Comparison of ENCODE assay signal across 1 cellular context in the genomic region with DNA sequence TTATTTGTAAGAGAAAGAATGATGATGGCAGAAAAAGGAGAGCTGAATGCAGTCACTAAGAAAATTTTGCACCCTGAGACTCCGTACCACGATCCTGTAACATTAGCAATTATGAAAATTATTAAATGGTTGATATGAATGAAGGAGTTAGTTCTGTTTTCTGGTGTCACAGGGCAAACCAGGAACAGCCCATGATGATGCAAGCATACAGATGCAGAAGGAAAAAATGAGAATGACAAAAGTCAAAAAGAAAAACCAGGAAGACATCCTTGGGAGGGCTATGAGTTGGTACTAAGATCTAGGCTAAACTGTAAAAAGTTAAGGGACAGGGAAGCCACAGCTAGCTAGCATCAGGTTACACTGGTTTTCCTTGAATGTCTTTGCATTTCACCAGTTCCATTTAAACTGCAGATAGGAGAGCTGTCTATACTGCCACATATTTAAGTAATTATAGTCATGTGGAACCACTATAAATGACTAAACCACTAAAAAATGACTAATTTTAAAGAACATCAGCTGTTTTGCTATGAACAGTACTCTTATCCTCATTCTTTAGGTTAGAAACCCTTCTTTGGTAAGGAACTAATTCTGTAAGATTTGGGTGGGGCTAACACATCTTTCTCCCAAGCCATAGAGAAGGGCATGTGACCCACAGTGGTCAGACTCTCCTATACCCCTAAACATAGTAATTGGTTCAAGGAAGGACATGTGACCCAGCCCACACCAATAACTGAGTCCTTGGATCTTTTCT.
TF ChIP-seq lines count a peak whose summit lies in the region.

No MANE protein-coding gene starts in this region.

TF ChIP-seq in GM23338, 12 proteins besides CTCF, POLR2A, EP300 and RAD21 (continued from another document):
- TF ChIP-seq, protein P1, sequence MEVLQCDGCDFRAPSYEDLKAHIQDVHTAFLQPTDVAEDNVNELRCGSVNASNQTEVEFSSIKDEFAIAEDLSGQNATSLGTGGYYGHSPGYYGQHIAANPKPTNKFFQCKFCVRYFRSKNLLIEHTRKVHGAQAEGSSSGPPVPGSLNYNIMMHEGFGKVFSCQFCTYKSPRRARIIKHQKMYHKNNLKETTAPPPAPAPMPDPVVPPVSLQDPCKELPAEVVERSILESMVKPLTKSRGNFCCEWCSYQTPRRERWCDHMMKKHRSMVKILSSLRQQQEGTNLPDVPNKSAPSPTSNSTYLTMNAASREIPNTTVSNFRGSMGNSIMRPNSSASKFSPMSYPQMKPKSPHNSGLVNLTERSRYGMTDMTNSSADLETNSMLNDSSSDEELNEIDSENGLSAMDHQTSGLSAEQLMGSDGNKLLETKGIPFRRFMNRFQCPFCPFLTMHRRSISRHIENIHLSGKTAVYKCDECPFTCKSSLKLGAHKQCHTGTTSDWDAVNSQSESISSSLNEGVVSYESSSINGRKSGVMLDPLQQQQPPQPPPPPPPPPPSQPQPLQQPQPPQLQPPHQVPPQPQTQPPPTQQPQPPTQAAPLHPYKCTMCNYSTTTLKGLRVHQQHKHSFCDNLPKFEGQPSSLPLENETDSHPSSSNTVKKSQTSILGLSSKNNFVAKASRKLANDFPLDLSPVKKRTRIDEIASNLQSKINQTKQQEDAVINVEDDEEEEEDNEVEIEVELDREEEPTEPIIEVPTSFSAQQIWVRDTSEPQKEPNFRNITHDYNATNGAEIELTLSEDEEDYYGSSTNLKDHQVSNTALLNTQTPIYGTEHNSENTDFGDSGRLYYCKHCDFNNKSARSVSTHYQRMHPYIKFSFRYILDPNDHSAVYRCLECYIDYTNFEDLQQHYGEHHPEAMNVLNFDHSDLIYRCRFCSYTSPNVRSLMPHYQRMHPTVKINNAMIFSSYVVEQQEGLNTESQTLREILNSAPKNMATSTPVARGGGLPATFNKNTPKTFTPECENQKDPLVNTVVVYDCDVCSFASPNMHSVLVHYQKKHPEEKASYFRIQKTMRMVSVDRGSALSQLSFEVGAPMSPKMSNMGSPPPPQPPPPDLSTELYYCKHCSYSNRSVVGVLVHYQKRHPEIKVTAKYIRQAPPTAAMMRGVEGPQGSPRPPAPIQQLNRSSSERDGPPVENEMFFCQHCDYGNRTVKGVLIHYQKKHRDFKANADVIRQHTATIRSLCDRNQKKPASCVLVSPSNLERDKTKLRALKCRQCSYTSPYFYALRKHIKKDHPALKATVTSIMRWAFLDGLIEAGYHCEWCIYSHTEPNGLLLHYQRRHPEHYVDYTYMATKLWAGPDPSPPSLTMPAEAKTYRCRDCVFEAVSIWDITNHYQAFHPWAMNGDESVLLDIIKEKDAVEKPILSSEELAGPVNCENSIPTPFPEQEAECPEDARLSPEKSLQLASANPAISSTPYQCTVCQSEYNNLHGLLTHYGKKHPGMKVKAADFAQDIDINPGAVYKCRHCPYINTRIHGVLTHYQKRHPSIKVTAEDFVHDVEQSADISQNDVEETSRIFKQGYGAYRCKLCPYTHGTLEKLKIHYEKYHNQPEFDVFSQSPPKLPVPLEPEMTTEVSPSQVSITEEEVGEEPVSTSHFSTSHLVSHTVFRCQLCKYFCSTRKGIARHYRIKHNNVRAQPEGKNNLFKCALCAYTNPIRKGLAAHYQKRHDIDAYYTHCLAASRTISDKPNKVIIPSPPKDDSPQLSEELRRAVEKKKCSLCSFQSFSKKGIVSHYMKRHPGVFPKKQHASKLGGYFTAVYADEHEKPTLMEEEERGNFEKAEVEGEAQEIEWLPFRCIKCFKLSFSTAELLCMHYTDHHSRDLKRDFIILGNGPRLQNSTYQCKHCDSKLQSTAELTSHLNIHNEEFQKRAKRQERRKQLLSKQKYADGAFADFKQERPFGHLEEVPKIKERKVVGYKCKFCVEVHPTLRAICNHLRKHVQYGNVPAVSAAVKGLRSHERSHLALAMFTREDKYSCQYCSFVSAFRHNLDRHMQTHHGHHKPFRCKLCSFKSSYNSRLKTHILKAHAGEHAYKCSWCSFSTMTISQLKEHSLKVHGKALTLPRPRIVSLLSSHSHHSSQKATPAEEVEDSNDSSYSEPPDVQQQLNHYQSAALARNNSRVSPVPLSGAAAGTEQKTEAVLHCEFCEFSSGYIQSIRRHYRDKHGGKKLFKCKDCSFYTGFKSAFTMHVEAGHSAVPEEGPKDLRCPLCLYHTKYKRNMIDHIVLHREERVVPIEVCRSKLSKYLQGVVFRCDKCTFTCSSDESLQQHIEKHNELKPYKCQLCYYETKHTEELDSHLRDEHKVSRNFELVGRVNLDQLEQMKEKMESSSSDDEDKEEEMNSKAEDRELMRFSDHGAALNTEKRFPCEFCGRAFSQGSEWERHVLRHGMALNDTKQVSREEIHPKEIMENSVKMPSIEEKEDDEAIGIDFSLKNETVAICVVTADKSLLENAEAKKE (CRISPR knock-in tag; IDR thresholded peaks at IDR 0.05), result no peak
